In genomic region chr10:69139961-69140360, GRCh38 we compare ENCODE assay signal across 33 cellular contexts.
"Had no signal": no experiment of that assay in that cellular context is flagged by ENCODE, and none has a peak within 500 bp of the region (broad histone marks: within the 10 kb centered on the region; RNA-seq: fewer than 3 reads in every experiment).

No MANE protein-coding gene starts in this region.

- H3K36me3 ChIP-seq: colonic mucosa had no signal

- H3K36me3 Mint-ChIP-seq: activated CD4-positive, alpha-beta memory T cell treated with anti-CD3 and anti-CD28 coated beads for 36 hours had no signal

- FAIRE-seq: astrocyte, bronchial epithelial cell, endometrium, endothelial cell of umbilical vein had no signal

- H3K27ac ChIP-seq: brain microvascular endothelial cell, colonic mucosa, epithelial cell of prostate, esophagus squamous epithelium, gastroesophageal sphincter, heart right ventricle had no signal

- DNase-seq: activated CD4-positive, alpha-beta memory T cell treated with anti-CD3 and anti-CD28 coated beads for 36 hours; activated CD4-positive, alpha-beta T cell treated with anti-CD3 and anti-CD28 coated beads for 36 hours; activated CD4-positive, alpha-beta T cell treated with anti-CD3 and anti-CD28 coated beads, Interleukin-2, amount 10 ng/mL, durations not matched to agents 24 days and 14 days; activated CD4-positive, CD25-positive, alpha-beta regulatory T cell; activated CD4-positive, CD25-positive, alpha-beta regulatory T cell treated with anti-CD3 and anti-CD28 coated beads, Interleukin-2, amount 50 U/mL, for 72 hours; activated CD8-positive, alpha-beta memory T cell treated with anti-CD3 and anti-CD28 coated beads, Interleukin-2, amount 10 ng/mL, durations not matched to agents 7 days and 5 days; activated CD8-positive, alpha-beta memory T cell treated with anti-CD3 and anti-CD28 coated beads, Interleukin-2, amount 50 U/mL, for 4 hours; activated CD8-positive, alpha-beta T cell treated with anti-CD3 and anti-CD28 coated beads, Interleukin-2, amount 10 ng/mL, durations not matched to agents 7 days and 5 days; activated effector memory CD4-positive, alpha-beta T cell treated with anti-CD3 and anti-CD28 coated beads, Interleukin-2, amount 50 U/mL, for 16 hours; activated naive CD4-positive, alpha-beta T cell treated with anti-CD3 and anti-CD28 coated beads for 36 hours; activated naive CD8-positive, alpha-beta T cell treated with anti-CD3 and anti-CD28 coated beads for 36 hours; activated naive CD8-positive, alpha-beta T cell treated with anti-CD3 and anti-CD28 coated beads, Interleukin-2, amount 50 U/mL, for 24 hours; activated T-cell treated with anti-CD3 and anti-CD28 coated beads, Interleukin-2, amount 50 U/mL, for 1 hour; activated T-cell treated with anti-CD3 and anti-CD28 coated beads, Interleukin-2, amount 50 U/mL, for 48 hours; amniotic stem cell; anterior cingulate cortex; brain microvascular endothelial cell; colonic mucosa; effector CD8-positive, alpha-beta T cell; esophagus squamous epithelium; foreskin melanocyte; heart right ventricle; T-helper 1 cell; T-helper 2 cell had no signal

- H3K4me3 ChIP-seq: colonic mucosa, esophagus squamous epithelium, gastroesophageal sphincter, heart right ventricle had no signal

- H3K27ac Mint-ChIP-seq: activated CD4-positive, alpha-beta memory T cell treated with anti-CD3 and anti-CD28 coated beads for 36 hours; activated CD4-positive, alpha-beta T cell treated with anti-CD3 and anti-CD28 coated beads for 36 hours; activated CD4-positive, alpha-beta T cell treated with anti-CD3 and anti-CD28 coated beads, Interleukin-2, amount 10 ng/mL, durations not matched to agents 24 days and 14 days; activated CD8-positive, alpha-beta memory T cell treated with anti-CD3 and anti-CD28 coated beads, Interleukin-2, amount 10 ng/mL, durations not matched to agents 7 days and 5 days; activated CD8-positive, alpha-beta T cell treated with anti-CD3 and anti-CD28 coated beads, Interleukin-2, amount 10 ng/mL, durations not matched to agents 7 days and 5 days; activated naive CD4-positive, alpha-beta T cell treated with anti-CD3 and anti-CD28 coated beads for 36 hours; activated naive CD4-positive, alpha-beta T cell treated with anti-CD3 and anti-CD28 coated beads, Interleukin-2, amount 50 U/mL, for 24 hours; activated naive CD8-positive, alpha-beta T cell treated with anti-CD3 and anti-CD28 coated beads for 36 hours; activated naive CD8-positive, alpha-beta T cell treated with anti-CD3 and anti-CD28 coated beads, Interleukin-2, amount 50 U/mL, for 24 hours; activated T-helper 1 cell treated with anti-CD3 and anti-CD28 coated beads, Interleukin-12 subunit alpha, Interleukin-12 subunit beta, Interleukin-2, Interleukin-4 antibody, amounts not matched to agents 30 ng/mL and 10 ng/mL and 1 ng/mL, durations not matched to agents 14 hours and 24 hours and 36 hours; activated T-helper 2 cell treated with anti-CD3 and anti-CD28 coated beads, Interferon-gamma antibody, Interleukin-2, Interleukin-4, amounts not matched to agents 10 μg/mL and 5 μg/mL and 100 μg/mL, durations not matched to agents 14 hours and 24 hours and 36 hours had no signal

- H3K9me3 Mint-ChIP-seq: activated CD4-positive, alpha-beta memory T cell treated with anti-CD3 and anti-CD28 coated beads for 36 hours; activated CD4-positive, alpha-beta T cell treated with anti-CD3 and anti-CD28 coated beads, Interleukin-2, amount 10 ng/mL, durations not matched to agents 24 days and 14 days; activated naive CD4-positive, alpha-beta T cell treated with anti-CD3 and anti-CD28 coated beads for 36 hours; activated naive CD4-positive, alpha-beta T cell treated with anti-CD3 and anti-CD28 coated beads, Interleukin-2, amount 50 U/mL, for 24 hours; activated naive CD8-positive, alpha-beta T cell treated with anti-CD3 and anti-CD28 coated beads for 36 hours; activated naive CD8-positive, alpha-beta T cell treated with anti-CD3 and anti-CD28 coated beads, Interleukin-2, amount 50 U/mL, for 24 hours; activated T-helper 1 cell treated with anti-CD3 and anti-CD28 coated beads, Interleukin-12 subunit alpha, Interleukin-12 subunit beta, Interleukin-2, Interleukin-4 antibody, amounts not matched to agents 30 ng/mL and 10 ng/mL and 1 ng/mL, durations not matched to agents 14 hours and 24 hours and 36 hours; activated T-helper 2 cell treated with anti-CD3 and anti-CD28 coated beads, Interferon-gamma antibody, Interleukin-2, Interleukin-4, amounts not matched to agents 10 μg/mL and 5 μg/mL and 100 μg/mL, durations not matched to agents 14 hours and 24 hours and 36 hours had no signal

- H3K4me3 Mint-ChIP-seq: activated CD4-positive, alpha-beta memory T cell treated with anti-CD3 and anti-CD28 coated beads for 36 hours; activated CD4-positive, alpha-beta T cell treated with anti-CD3 and anti-CD28 coated beads for 36 hours; activated CD4-positive, alpha-beta T cell treated with anti-CD3 and anti-CD28 coated beads, Interleukin-2, amount 10 ng/mL, durations not matched to agents 24 days and 14 days; activated CD8-positive, alpha-beta memory T cell treated with anti-CD3 and anti-CD28 coated beads, Interleukin-2, amount 10 ng/mL, durations not matched to agents 7 days and 5 days; activated CD8-positive, alpha-beta T cell treated with anti-CD3 and anti-CD28 coated beads, Interleukin-2, amount 10 ng/mL, durations not matched to agents 7 days and 5 days; activated naive CD4-positive, alpha-beta T cell treated with anti-CD3 and anti-CD28 coated beads for 36 hours; activated naive CD4-positive, alpha-beta T cell treated with anti-CD3 and anti-CD28 coated beads, Interleukin-2, amount 50 U/mL, for 24 hours; activated naive CD8-positive, alpha-beta T cell treated with anti-CD3 and anti-CD28 coated beads for 36 hours; activated naive CD8-positive, alpha-beta T cell treated with anti-CD3 and anti-CD28 coated beads, Interleukin-2, amount 50 U/mL, for 24 hours; activated T-helper 1 cell treated with anti-CD3 and anti-CD28 coated beads, Interleukin-12 subunit alpha, Interleukin-12 subunit beta, Interleukin-2, Interleukin-4 antibody, amounts not matched to agents 30 ng/mL and 10 ng/mL and 1 ng/mL, durations not matched to agents 14 hours and 24 hours and 36 hours had no signal

- ATAC-seq: activated CD4-positive, alpha-beta T cell treated with anti-CD3 and anti-CD28 coated beads for 36 hours; activated CD8-positive, alpha-beta memory T cell treated with anti-CD3 and anti-CD28 coated beads, Interleukin-2, amount 10 ng/mL, durations not matched to agents 7 days and 5 days; activated CD8-positive, alpha-beta T cell treated with anti-CD3 and anti-CD28 coated beads, Interleukin-2, amount 10 ng/mL, durations not matched to agents 7 days and 5 days; activated naive CD8-positive, alpha-beta T cell treated with anti-CD3 and anti-CD28 coated beads, Interleukin-2, amount 50 U/mL, for 24 hours; gastroesophageal sphincter; heart right ventricle had no signal

- H3K27me3 Mint-ChIP-seq: activated CD4-positive, alpha-beta memory T cell treated with anti-CD3 and anti-CD28 coated beads for 36 hours; activated CD4-positive, alpha-beta T cell treated with anti-CD3 and anti-CD28 coated beads for 36 hours; activated CD4-positive, alpha-beta T cell treated with anti-CD3 and anti-CD28 coated beads, Interleukin-2, amount 10 ng/mL, durations not matched to agents 24 days and 14 days; activated CD8-positive, alpha-beta memory T cell treated with anti-CD3 and anti-CD28 coated beads, Interleukin-2, amount 10 ng/mL, durations not matched to agents 7 days and 5 days; activated naive CD4-positive, alpha-beta T cell treated with anti-CD3 and anti-CD28 coated beads, Interleukin-2, amount 50 U/mL, for 24 hours; activated naive CD8-positive, alpha-beta T cell treated with anti-CD3 and anti-CD28 coated beads for 36 hours; activated naive CD8-positive, alpha-beta T cell treated with anti-CD3 and anti-CD28 coated beads, Interleukin-2, amount 50 U/mL, for 24 hours had no signal

- H3K4me1 ChIP-seq: esophagus squamous epithelium, gastroesophageal sphincter, heart right ventricle had no signal

- H3K9me3 ChIP-seq: colonic mucosa, esophagus squamous epithelium, gastroesophageal sphincter, heart right ventricle had no signal

- H3K27me3 ChIP-seq: brain microvascular endothelial cell, colonic mucosa, esophagus squamous epithelium, gastroesophageal sphincter, heart right ventricle had no signal
